Comparison of ENCODE assay signal across 20 cellular contexts in genomic region chr1:207832796-207833195, GRCh38.
DNase-seq lines count a peak whose midpoint lies in the region; ATAC-seq, FAIRE-seq and TF ChIP-seq lines count a peak whose summit lies in the region.
"Had no signal": no experiment of that assay in that cellular context is flagged by ENCODE, and none has a peak within 500 bp of the region (broad histone marks: within the 10 kb centered on the region; RNA-seq: fewer than 3 reads in every experiment).

No MANE protein-coding gene starts in this region.

- DNase-seq in stimulated activated naive CD8-positive, alpha-beta T cell treated with anti-CD3 and anti-CD28 coated beads, Interleukin-15, Interleukin-2, amounts not matched to agents 100 U/mL and 50 U/mL, for 24 hours, result no peak
- DNase-seq in GM12878 (ENCODE audit: low read depth, low spot score) (no peak), NCI-H524 (lab: John Stamatoyannopoulos, UW) (no peak)
- peak; percentile 25 for DNase-seq in natural killer cell treated with Interleukin-12 subunit alpha and Interleukin-12 subunit beta and Interleukin-15 and Interleukin-18, amount 100 ng/mL, for 72 hours (ENCODE audit: low spot score)
- DNase-seq: activated CD8-positive, alpha-beta memory T cell treated with anti-CD3 and anti-CD28 coated beads, Interleukin-2, amount 50 U/mL, for 4 hours; BE2C; body of pancreas; EL; hippocampal formation; Karpas-422; mesenchymal stem cell; NCI-H2029 treated with DMSO at 0.1 percent for 48 hours; NCI-H748 treated with DMSO at 0.1 percent for 48 hours had no signal

- H2AFZ ChIP-seq in GM12878 (ENCODE audit: control insufficient read depth, low read depth, low read length), result no peak overlapping the region
- H2AFZ ChIP-seq: parathyroid adenoma had no signal

- TF ChIP-seq EP300 in GM12878 (IDR thresholded peaks at IDR 0.05; ENCODE audit: borderline replicate concordance in 1 of 2, control insufficient read depth in 1 of 2, low read depth in 2 of 2, low read length in 2 of 2), result no peak

- ATAC-seq in stimulated activated naive CD8-positive, alpha-beta T cell treated with anti-CD3 and anti-CD28 coated beads, Interleukin-15, Interleukin-2, amounts not matched to agents 100 U/mL and 50 U/mL, for 24 hours, result no peak
- ATAC-seq in GM12878, result no peak
- ATAC-seq in natural killer cell treated with Interleukin-12 subunit alpha and Interleukin-12 subunit beta and Interleukin-15 and Interleukin-18, amount 100 ng/mL, for 72 hours, result no peak
- ATAC-seq in HG03442 (IDR thresholded peaks at IDR 0.05; ENCODE audit: unreplicated experiment), result no peak
- no peak for ATAC-seq in HG02623 (IDR thresholded peaks at IDR 0.05; ENCODE audit: unreplicated experiment)
- ATAC-seq in HG03159 (IDR thresholded peaks at IDR 0.05; ENCODE audit: unreplicated experiment), result no peak
- ATAC-seq: body of pancreas had no signal

- peaks cover 16% of the 10 kb centered on the region for H3K79me2 ChIP-seq in GM12878 (ENCODE audit: control insufficient read depth, insufficient read depth, low read length)

- no peak overlapping the region; the same call in 1 of the 2 replicates for H3K4me2 ChIP-seq in GM12878 (ENCODE audit: control insufficient read depth, insufficient read depth)

- SMC1A ChIA-PET in GM12878 (lab: Charles Lee; ENCODE audit: uncharacterized antibody, unreplicated experiment), result interaction anchor here (0.6 to 12.8 kb wide), 12 partner anchors 9 to 130 kb away, joined by 3 to 444 read pairs (median 4); no protein-coding TSS in a partner anchor

- no peak for FAIRE-seq in GM12878 (lab: Jason Lieb, UNC)
- FAIRE-seq: endothelial cell of umbilical vein, TTC549 had no signal

- CTCF ChIA-PET in GM12878 (lab: Yijun Ruan, JAX), result interaction anchor here (1.0 to 26.0 kb wide), 6 partner anchors 9 to 52 kb away, joined by 4 to 821 read pairs (median 6); no protein-coding TSS in a partner anchor

- no peak overlapping the region for H3K4me3 Mint-ChIP-seq in stimulated activated naive CD8-positive, alpha-beta T cell treated with anti-CD3 and anti-CD28 coated beads, Interleukin-15, Interleukin-2, amounts not matched to agents 100 ng/mL and 50 ng/mL, for 24 hours
- H3K4me3 Mint-ChIP-seq in natural killer cell treated with Interleukin-12 subunit alpha and Interleukin-12 subunit beta and Interleukin-15 and Interleukin-18, amount 100 ng/mL, for 72 hours, result no peak overlapping the region

- no peaks in the 10 kb centered on the region for H3K9me3 ChIP-seq in GM12878 (replicated peaks; ENCODE audit: control insufficient read depth, insufficient read depth, low read length)
- H3K9me3 ChIP-seq: BE2C, body of pancreas had no signal

- intact Hi-C loops in GM12878 (cut with micrococcal nuclease; ENCODE audit: unreplicated experiment), result no loop called here

- H3K4me1 Mint-ChIP-seq in stimulated activated naive CD8-positive, alpha-beta T cell treated with anti-CD3 and anti-CD28 coated beads, Interleukin-15, Interleukin-2, amounts not matched to agents 100 ng/mL and 50 ng/mL, for 24 hours (ENCODE audit: low read depth), result peaks cover 93% of the 10 kb centered on the region
- peaks cover 71 to 72% of the 10 kb centered on the region in 2 donors for H3K4me1 Mint-ChIP-seq in natural killer cell treated with Interleukin-12 subunit alpha and Interleukin-12 subunit beta and Interleukin-15 and Interleukin-18, amount 100 ng/mL, for 72 hours (ENCODE audit: low read depth in 2 of 2)

- no peak for TF ChIP-seq POLR2A in GM12878 (IDR thresholded peaks at IDR 0.05; ENCODE audit: low read depth, low read length)

- H3K27ac Mint-ChIP-seq in stimulated activated naive CD8-positive, alpha-beta T cell treated with anti-CD3 and anti-CD28 coated beads, Interleukin-15, Interleukin-2, amounts not matched to agents 100 ng/mL and 50 ng/mL, for 24 hours, result peak overlapping the region; percentile 93
- H3K27ac Mint-ChIP-seq in natural killer cell treated with Interleukin-12 subunit alpha and Interleukin-12 subunit beta and Interleukin-15 and Interleukin-18, amount 100 ng/mL, for 72 hours, result peak overlapping the region; percentile 84 to 99

- no peak overlapping the region for H3K4me3 ChIP-seq in GM12878
- H3K4me3 ChIP-seq: body of pancreas had no signal

- POLR2A ChIA-PET in GM12878 (lab: Charles Lee), result interaction anchor here (0.8 to 20.7 kb wide), 7 partner anchors 10 to 80 kb away, joined by 3 to 620 read pairs (median 5); no protein-coding TSS in a partner anchor

- no peaks in the 10 kb centered on the region for H3K36me3 ChIP-seq in GM12878 (ENCODE audit: control insufficient read depth in 2 of 2, insufficient read depth in 2 of 2, low read length in 1 of 2)
- H3K36me3 ChIP-seq: BE2C had no signal

- H3K27me3 Mint-ChIP-seq in stimulated activated naive CD8-positive, alpha-beta T cell treated with anti-CD3 and anti-CD28 coated beads, Interleukin-15, Interleukin-2, amounts not matched to agents 100 ng/mL and 50 ng/mL, for 24 hours, result no peaks in the 10 kb centered on the region
- H3K27me3 Mint-ChIP-seq in natural killer cell treated with Interleukin-12 subunit alpha and Interleukin-12 subunit beta and Interleukin-15 and Interleukin-18, amount 100 ng/mL, for 72 hours, result no peaks in the 10 kb centered on the region

- no TSS peak for BruUV-seq in GM12878 (replicated peaks; lab: Mats Ljungman, UMichigan)

- H3K9ac ChIP-seq in GM12878 (ENCODE audit: control insufficient read depth, insufficient read depth, low read length), result no peak overlapping the region; the same call in 1 of the 2 replicates
- H3K9ac ChIP-seq: parathyroid adenoma had no signal

- in situ Hi-C loops in GM12878 (cut with MboI), result loop anchor here (5.0 kb wide), 1 partner anchor 35 kb away; no protein-coding TSS in a partner anchor

- TF ChIP-seq CTCF in GM12878 (IDR thresholded peaks at IDR 0.05 in 2 of 3, conservative IDR thresholded peaks at IDR 0.05 in 1 of 3; ENCODE audit: control insufficient read depth in 2 of 3, extremely low read depth in 1 of 3, insufficient read depth in 1 of 3, low read depth in 3 of 3, low read length in 3 of 3), result no peak

- H3K4me1 ChIP-seq in GM12878 (ENCODE audit: control insufficient read depth, insufficient read depth, low read length), result peaks cover 34% of the 10 kb centered on the region
- H3K4me1 ChIP-seq: BE2C had no signal

- H4K20me1 ChIP-seq in GM12878 (ENCODE audit: control insufficient read depth, insufficient read depth), result no peaks in the 10 kb centered on the region

- 98% methylated on average over 8 of the region's 8 CpGs for WGBS in GM12878 (ENCODE audit: insufficient coverage, insufficient replicate concordance, low lambda C conversion rate, missing lambda C conversion rate)

- H3K36me3 Mint-ChIP-seq in stimulated activated naive CD8-positive, alpha-beta T cell treated with anti-CD3 and anti-CD28 coated beads, Interleukin-15, Interleukin-2, amounts not matched to agents 100 ng/mL and 50 ng/mL, for 24 hours (ENCODE audit: low read depth), result peaks cover 5% of the 10 kb centered on the region
- no peaks in the 10 kb centered on the region for H3K36me3 Mint-ChIP-seq in natural killer cell treated with Interleukin-12 subunit alpha and Interleukin-12 subunit beta and Interleukin-15 and Interleukin-18, amount 100 ng/mL, for 72 hours

- H3K27me3 ChIP-seq in GM12878 (replicated peaks in 1 of 2; ENCODE audit: control insufficient read depth in 2 of 2, insufficient read depth in 2 of 2, low read length in 1 of 2), result no peaks in the 10 kb centered on the region
- H3K27me3 ChIP-seq: BE2C, body of pancreas had no signal

- peak overlapping the region; percentile 80 for H3K27ac ChIP-seq in GM12878 (ENCODE audit: control insufficient read depth, insufficient read depth)

- RAD21 ChIA-PET in GM12878 (lab: Charles Lee; ENCODE audit: unreplicated experiment), result interaction anchor here (1.2 to 14.2 kb wide), 6 partner anchors 11 to 130 kb away, joined by 3 to 265 read pairs (median 20); no protein-coding TSS in a partner anchor

- no peak for TF ChIP-seq RAD21 in GM12878 (IDR thresholded peaks at IDR 0.05; ENCODE audit: insufficient read depth, low read depth, low read length)

- H3K9me3 Mint-ChIP-seq in stimulated activated naive CD8-positive, alpha-beta T cell treated with anti-CD3 and anti-CD28 coated beads, Interleukin-15, Interleukin-2, amounts not matched to agents 100 ng/mL and 50 ng/mL, for 24 hours, result no peaks in the 10 kb centered on the region
- H3K9me3 Mint-ChIP-seq in natural killer cell treated with Interleukin-12 subunit alpha and Interleukin-12 subunit beta and Interleukin-15 and Interleukin-18, amount 100 ng/mL, for 72 hours, result no peaks in the 10 kb centered on the region

TF ChIP-seq in GM12878, 131 proteins besides CTCF, POLR2A, EP300 and RAD21 (continues in another document):
- no peak for TF ChIP-seq ZNF207 (IDR thresholded peaks at IDR 0.05; ENCODE audit: borderline replicate concordance)
- no peak for TF ChIP-seq CREM (IDR thresholded peaks at IDR 0.05; ENCODE audit: low read depth)
- no peak for TF ChIP-seq USF1 (IDR thresholded peaks at IDR 0.05; ENCODE audit: borderline replicate concordance, extremely low read length, insufficient read depth, low read depth, low read length)
- no peak for TF ChIP-seq KLF5 (IDR thresholded peaks at IDR 0.05; ENCODE audit: partially characterized antibody)
- no peak for TF ChIP-seq NRF1 (conservative IDR thresholded peaks at IDR 0.05; ENCODE audit: low read depth, low read length)
